ENCODE assay signal across 1 cellular context in genomic region chr6:158040051-158040803, GRCh38.
TF ChIP-seq lines count a peak whose summit lies in the region.

No MANE protein-coding gene starts in this region.

TF ChIP-seq in GM23338, 12 proteins besides CTCF, POLR2A, EP300 and RAD21 (continued from another document):
- no peak for TF ChIP-seq ZNF462 (CRISPR knock-in tag; IDR thresholded peaks at IDR 0.05)
- no peak for TF ChIP-seq ETS1 (IDR thresholded peaks at IDR 0.05)
- TF ChIP-seq ZNF114 (CRISPR knock-in tag; IDR thresholded peaks at IDR 0.05): no peak
- TF ChIP-seq NANOG (IDR thresholded peaks at IDR 0.05; ENCODE audit: borderline replicate concordance): no peak
- TF ChIP-seq EZH2 (IDR thresholded peaks at IDR 0.05; ENCODE audit: low read depth, unreplicated experiment): no peak
- no peak for TF ChIP-seq EZH2phosphoT487 (IDR thresholded peaks at IDR 0.05; ENCODE audit: unreplicated experiment)
- TF ChIP-seq POLR2AphosphoS5 (IDR thresholded peaks at IDR 0.05; ENCODE audit: low read depth): no peak
- no peak for TF ChIP-seq ZNF331 (CRISPR knock-in tag; IDR thresholded peaks at IDR 0.05; ENCODE audit: low read depth)
- TF ChIP-seq STAT1 (IDR thresholded peaks at IDR 0.05; ENCODE audit: unreplicated experiment): no peak
- TF ChIP-seq REST (IDR thresholded peaks at IDR 0.05; ENCODE audit: unreplicated experiment): no peak
